Comparison of ENCODE assay signal across 8 cellular contexts in the genomic region with DNA sequence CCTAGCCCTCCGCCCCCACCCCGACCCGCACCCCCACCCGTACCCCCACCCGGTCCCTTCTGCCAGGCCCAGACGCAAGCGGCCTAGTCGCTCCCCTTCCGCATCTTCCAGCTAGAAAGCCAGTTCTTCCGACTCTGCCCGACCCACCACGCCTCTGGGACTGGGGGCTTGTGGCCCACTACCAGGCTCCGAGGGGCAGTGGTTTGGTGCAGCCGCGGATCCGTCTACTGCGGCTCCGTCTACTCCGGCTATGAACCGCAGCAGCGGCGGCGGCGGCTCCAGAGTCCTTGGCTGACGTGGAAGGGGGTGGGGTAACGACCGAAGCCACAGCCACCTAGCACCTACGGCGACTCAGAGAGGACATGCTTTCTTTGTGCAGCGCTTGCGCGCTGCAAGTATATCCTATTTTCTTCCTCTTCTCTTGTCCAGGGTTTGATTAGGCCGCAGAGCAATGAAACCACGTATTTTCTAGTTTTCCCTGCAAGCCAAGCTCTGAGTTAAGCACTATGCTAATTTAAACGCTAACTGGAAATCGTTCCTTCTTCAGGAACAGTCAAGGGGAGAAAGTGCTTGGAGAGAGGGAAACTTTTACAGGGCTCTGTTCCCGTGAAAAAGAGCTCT. TPM values are rescaled to one million over a fixed set of nuclear protein-coding genes. Genes with fewer than 3 reads are reported as not detected.
DNase-seq lines count a peak whose midpoint lies in the region; ATAC-seq and TF ChIP-seq lines count a peak whose summit lies in the region.

A gene with protein sequence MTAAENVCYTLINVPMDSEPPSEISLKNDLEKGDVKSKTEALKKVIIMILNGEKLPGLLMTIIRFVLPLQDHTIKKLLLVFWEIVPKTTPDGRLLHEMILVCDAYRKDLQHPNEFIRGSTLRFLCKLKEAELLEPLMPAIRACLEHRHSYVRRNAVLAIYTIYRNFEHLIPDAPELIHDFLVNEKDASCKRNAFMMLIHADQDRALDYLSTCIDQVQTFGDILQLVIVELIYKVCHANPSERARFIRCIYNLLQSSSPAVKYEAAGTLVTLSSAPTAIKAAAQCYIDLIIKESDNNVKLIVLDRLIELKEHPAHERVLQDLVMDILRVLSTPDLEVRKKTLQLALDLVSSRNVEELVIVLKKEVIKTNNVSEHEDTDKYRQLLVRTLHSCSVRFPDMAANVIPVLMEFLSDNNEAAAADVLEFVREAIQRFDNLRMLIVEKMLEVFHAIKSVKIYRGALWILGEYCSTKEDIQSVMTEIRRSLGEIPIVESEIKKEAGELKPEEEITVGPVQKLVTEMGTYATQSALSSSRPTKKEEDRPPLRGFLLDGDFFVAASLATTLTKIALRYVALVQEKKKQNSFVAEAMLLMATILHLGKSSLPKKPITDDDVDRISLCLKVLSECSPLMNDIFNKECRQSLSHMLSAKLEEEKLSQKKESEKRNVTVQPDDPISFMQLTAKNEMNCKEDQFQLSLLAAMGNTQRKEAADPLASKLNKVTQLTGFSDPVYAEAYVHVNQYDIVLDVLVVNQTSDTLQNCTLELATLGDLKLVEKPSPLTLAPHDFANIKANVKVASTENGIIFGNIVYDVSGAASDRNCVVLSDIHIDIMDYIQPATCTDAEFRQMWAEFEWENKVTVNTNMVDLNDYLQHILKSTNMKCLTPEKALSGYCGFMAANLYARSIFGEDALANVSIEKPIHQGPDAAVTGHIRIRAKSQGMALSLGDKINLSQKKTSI (minus strand): TSS at position 252 of the 621 bp plus-strand sequence. CDS start 883 bp downstream, outside the sequence.

- peak; percentile 86 to 94 for DNase-seq in HAP-1 (ENCODE audit: low spot score in 2 of 2)
- DNase-seq in MM.1S, result peak; percentile 94
- peak; percentile 62 for DNase-seq in SIG-M5 (lab: John Stamatoyannopoulos, UW)
- peak; percentile 85 for DNase-seq in activated gamma-delta T cell (lab: John Stamatoyannopoulos, UW)
- DNase-seq in foreskin keratinocyte, result peak; percentile 70 to 85

- H3K9me3 ChIP-seq in ES-I3 (ENCODE audit: control insufficient read depth, insufficient read depth, low read length) (no peaks in the 10 kb centered on the region), HAP-1 (no peaks in the 10 kb centered on the region), MM.1S (replicated peaks; ENCODE audit: insufficient read depth, low read length) (no peaks in the 10 kb centered on the region), neuron (ENCODE audit: low read length) (peaks cover 2% of the 10 kb centered on the region), subcutaneous abdominal adipose tissue (ENCODE audit: control insufficient read depth in 5 of 5, low read length in 5 of 5) (no peaks in the 10 kb centered on the region)

- H3K4me1 ChIP-seq in ES-I3 (ENCODE audit: insufficient read depth, low read length) (no peaks in the 10 kb centered on the region), HAP-1 (peaks cover 9% of the 10 kb centered on the region; the same call in 1 of the 2 replicates), MM.1S (ENCODE audit: low read length) (peaks cover 3% of the 10 kb centered on the region; the same call in 1 of the 2 replicates), foreskin keratinocyte (peaks cover 8% of the 10 kb centered on the region), neuron (ENCODE audit: insufficient read depth, low read length) (peaks cover 5% of the 10 kb centered on the region), subcutaneous abdominal adipose tissue (ENCODE audit: control insufficient read depth in 5 of 5, insufficient read depth in 5 of 5, low read length in 5 of 5) (peaks cover 0 to 29% (median 20%) of the 10 kb centered on the region in 5 donors)

- H3K79me2 ChIP-seq in MM.1S (ENCODE audit: low read length), result peaks cover 41% of the 10 kb centered on the region

- no peaks in the 10 kb centered on the region for H3K9me2 ChIP-seq in MM.1S (replicated peaks; ENCODE audit: insufficient read depth, low read length)

- H3K9ac ChIP-seq in ES-I3 (ENCODE audit: low read depth, low read length), result peak within 1 kb of the TSS; percentile 97
- H3K9ac ChIP-seq in MM.1S (ENCODE audit: low read length), result peak within 1 kb of the TSS; percentile 70
- peak within 1 kb of the TSS; percentile 87 to 95 (median 90) for H3K9ac ChIP-seq in subcutaneous abdominal adipose tissue (ENCODE audit: low read length in 5 of 5)

- peak within 1 kb of the TSS; percentile 67; the same call in 1 of the 2 replicates for H3K27ac ChIP-seq in MM.1S (ENCODE audit: low read length)
- H3K27ac ChIP-seq in foreskin keratinocyte, result peak within 1 kb of the TSS; percentile 52
- H3K27ac ChIP-seq in subcutaneous abdominal adipose tissue (ENCODE audit: low read depth, low read length), result peak within 1 kb of the TSS; percentile 82

- no peak for TF ChIP-seq CTCF in MM.1S (IDR thresholded peaks at IDR 0.05; ENCODE audit: low read length)
- no peak for TF ChIP-seq CTCF in foreskin keratinocyte (conservative IDR thresholded peaks at IDR 0.05)

- peak within 1 kb of the TSS; percentile 75 for H3K4me3 ChIP-seq in HAP-1
- H3K4me3 ChIP-seq in MM.1S (ENCODE audit: low read length), result peak within 1 kb of the TSS; percentile 97
- peak within 1 kb of the TSS; percentile 82 for H3K4me3 ChIP-seq in neuron (ENCODE audit: low read length)
- peak within 1 kb of the TSS; percentile 75 to 96 (median 91) for H3K4me3 ChIP-seq in subcutaneous abdominal adipose tissue (ENCODE audit: low read depth in 1 of 5, low read length in 5 of 5)

- peak within 1 kb of the TSS; percentile 82 for H2AFZ ChIP-seq in MM.1S (ENCODE audit: low read length)
- peak within 1 kb of the TSS; percentile 79 for H2AFZ ChIP-seq in neuron (ENCODE audit: low read depth, low read length)

- H3F3A ChIP-seq in MM.1S (ENCODE audit: insufficient read depth, low read length), result peaks cover 28% of the 10 kb centered on the region

- H3K27me3 ChIP-seq in HAP-1 (ENCODE audit: low read depth) (no peaks in the 10 kb centered on the region), MM.1S (replicated peaks; ENCODE audit: insufficient read depth, low read length) (no peaks in the 10 kb centered on the region), foreskin keratinocyte (no peaks in the 10 kb centered on the region), neuron (ENCODE audit: insufficient read depth, low read length) (no peaks in the 10 kb centered on the region), subcutaneous abdominal adipose tissue (ENCODE audit: control insufficient read depth in 5 of 5, insufficient read depth in 4 of 5, low read length in 5 of 5) (no peaks in the 10 kb centered on the region)

- ATAC-seq in foreskin keratinocyte, result peak; percentile 96

- H3K4me2 ChIP-seq in MM.1S (ENCODE audit: low read depth, low read length), result peak within 1 kb of the TSS; percentile 95

- peaks cover 3% of the 10 kb centered on the region; the same call in 1 of the 2 replicates for H3K36me3 ChIP-seq in ES-I3 (ENCODE audit: insufficient read depth, low read length)
- H3K36me3 ChIP-seq in HAP-1 (replicated peaks), result peaks cover 39% of the 10 kb centered on the region
- H3K36me3 ChIP-seq in MM.1S (replicated peaks; ENCODE audit: insufficient read depth, low read length), result peaks cover 4% of the 10 kb centered on the region
- H3K36me3 ChIP-seq in neuron (ENCODE audit: insufficient read depth, low read length), result peaks cover 42% of the 10 kb centered on the region
- H3K36me3 ChIP-seq in subcutaneous abdominal adipose tissue (ENCODE audit: control insufficient read depth in 5 of 5, insufficient read depth in 5 of 5, low read length in 5 of 5), result peaks cover 10 to 29% (median 17%) of the 10 kb centered on the region in 5 donors

- H4K20me1 ChIP-seq in MM.1S (ENCODE audit: insufficient read depth, low read length), result no peaks in the 10 kb centered on the region

- in situ Hi-C loops in HAP-1 (cut with MboI; ENCODE audit: low sequenced_read_pairs), result no loop called here

RNA-seq across cellular contexts. Expression of the gene that starts here (rescaled TPM):
- total RNA-seq in foreskin keratinocyte, result 155 and 192 TPM in 2 replicates
- polyA plus RNA-seq in foreskin keratinocyte, result 64.4 and 68.0 TPM in 2 replicates

Comparison
In these comparisons a context has a peak if more than half of its experiments do, and no peak if none do; other contexts are left out.
1. Peak in every context shown above with its lines: DNase-seq, ATAC-seq, H3K4me3 ChIP-seq and H3K27ac ChIP-seq.